Comparison of ENCODE assay signal across 6 cellular contexts in the genomic region with DNA sequence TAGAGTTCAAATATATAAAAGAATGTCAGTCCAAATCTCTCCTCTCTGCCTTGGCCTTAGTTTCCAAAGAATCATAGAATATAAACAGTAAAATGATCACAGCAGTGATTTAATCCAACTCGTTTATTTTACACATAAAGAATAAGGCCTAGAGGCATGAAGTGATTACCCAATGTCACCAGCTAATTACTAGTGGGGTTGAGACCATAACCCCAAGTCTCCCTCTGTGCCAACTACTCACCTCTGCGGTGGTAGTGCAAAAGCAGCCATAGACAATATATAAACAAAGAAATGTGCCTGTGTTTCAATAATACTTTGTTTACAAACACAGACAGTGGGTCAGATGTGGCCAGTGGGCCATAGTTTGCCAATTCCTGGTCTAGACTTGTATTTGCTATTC.
"Had no signal": no experiment of that assay in that cellular context is flagged by ENCODE, and none has a peak within 500 bp of the region (broad histone marks: within the 10 kb centered on the region; RNA-seq: fewer than 3 reads in every experiment).

No MANE protein-coding gene starts in this region.

- H3K9me3 Mint-ChIP-seq: H9 had no signal

- H3K4me3 Mint-ChIP-seq: H9 had no signal

- ATAC-seq: K562 had no signal

- DNase-seq: GM23248, GOT3, H9, HCEC 1CT, IMR-90 had no signal

- H3K27ac Mint-ChIP-seq: H9 had no signal
